ENCODE assay signal across 1 cellular context in genomic region chr16:88773812-88774291, GRCh38.
A peak's percentile ranks its signal among the peaks of the same experiment; 100 is the strongest.
TF ChIP-seq lines count a peak whose summit lies in the region.

No MANE protein-coding gene starts in this region.

TF ChIP-seq in K562, 482 proteins besides CTCF, POLR2A, EP300 and RAD21 (continued from another document and continues in another):
- TF ChIP-seq CEBPZ (IDR thresholded peaks at IDR 0.05; ENCODE audit: borderline replicate concordance, low read depth, low read length): no peak
- TF ChIP-seq TAL1 (IDR thresholded peaks at IDR 0.05): peak; percentile 95
- no peak for TF ChIP-seq SRSF1 (IDR thresholded peaks at IDR 0.05; ENCODE audit: low read depth, low read length)
- no peak for TF ChIP-seq CREB5 (CRISPR knock-in tag; IDR thresholded peaks at IDR 0.05)
- no peak for TF ChIP-seq IRF2 (CRISPR knock-in tag; IDR thresholded peaks at IDR 0.05)
- no peak for TF ChIP-seq JUNB (CRISPR knock-in tag; conservative IDR thresholded peaks at IDR 0.05)
- TF ChIP-seq NR1H2 (CRISPR knock-in tag; IDR thresholded peaks at IDR 0.05): no peak
- TF ChIP-seq SRF (CRISPR knock-in tag; IDR thresholded peaks at IDR 0.05): peak in 1 of 2 experiments; percentile 72; a peak in 1 of 4 replicates
- peak; percentile 94 for TF ChIP-seq LEF1 (IDR thresholded peaks at IDR 0.05)
- no peak for TF ChIP-seq THAP7 (CRISPR knock-in tag; IDR thresholded peaks at IDR 0.05)
- no peak for TF ChIP-seq ARID2 (IDR thresholded peaks at IDR 0.05)
- TF ChIP-seq ZNF778 (CRISPR knock-in tag; IDR thresholded peaks at IDR 0.05): no peak
- no peak for TF ChIP-seq ZNF766 (CRISPR knock-in tag; conservative IDR thresholded peaks at IDR 0.05)
- TF ChIP-seq TBP (optimal IDR thresholded peaks at IDR 0.05; ENCODE audit: low read depth, low read length): no peak
- no peak for TF ChIP-seq PTRF (tag; IDR thresholded peaks at IDR 0.05)
- no peak for TF ChIP-seq NFE2L1 (tag; IDR thresholded peaks at IDR 0.05; ENCODE audit: borderline replicate concordance, low read depth)
- TF ChIP-seq ZNF184 (CRISPR knock-in tag; IDR thresholded peaks at IDR 0.05): no peak
- TF ChIP-seq NCOA4 (IDR thresholded peaks at IDR 0.05; ENCODE audit: partially characterized antibody): no peak
- TF ChIP-seq BDP1 (IDR thresholded peaks at IDR 0.05; ENCODE audit: insufficient read depth, insufficient read length): no peak
- TF ChIP-seq ZNF609 (CRISPR knock-in tag; IDR thresholded peaks at IDR 0.05; ENCODE audit: borderline replicate concordance): peak; percentile 47; the same call in 1 of the 2 replicates
- peak; percentile 47; the same call in 1 of the 2 replicates for TF ChIP-seq HCFC1 (IDR thresholded peaks at IDR 0.05; ENCODE audit: low read depth, low read length)
- TF ChIP-seq ETS2 (tag; IDR thresholded peaks at IDR 0.05; ENCODE audit: borderline replicate concordance, poor library complexity, severe bottlenecking): no peak
- peak; percentile 95 for TF ChIP-seq MYNN (IDR thresholded peaks at IDR 0.05)
- no peak for TF ChIP-seq MYNN (CRISPR knock-in tag; IDR thresholded peaks at IDR 0.05)
- TF ChIP-seq ZNF197 (CRISPR knock-in tag; IDR thresholded peaks at IDR 0.05; ENCODE audit: low read depth): peak; percentile 43; the same call in 1 of the 2 replicates
- no peak for TF ChIP-seq CTCFL (IDR thresholded peaks at IDR 0.05; ENCODE audit: borderline replicate concordance, insufficient read depth, low read depth, low read length, poor library complexity, severe bottlenecking)
- no peak; the same call in none of the 2 replicates for TF ChIP-seq GABPB1 (CRISPR knock-in tag; IDR thresholded peaks at IDR 0.05)
- TF ChIP-seq ZNF431 (CRISPR knock-in tag; IDR thresholded peaks at IDR 0.05): no peak
- no peak; the same call in 1 of the 2 replicates for TF ChIP-seq RAD51 (IDR thresholded peaks at IDR 0.05; ENCODE audit: borderline replicate concordance, low read depth)
- no peak for TF ChIP-seq CBX5 (IDR thresholded peaks at IDR 0.05; ENCODE audit: borderline replicate concordance, low read depth)
- TF ChIP-seq IRF1 (CRISPR knock-in tag; IDR thresholded peaks at IDR 0.05; ENCODE audit: borderline replicate concordance): no peak
- TF ChIP-seq HOMEZ (CRISPR knock-in tag; IDR thresholded peaks at IDR 0.05): no peak; the same call in 1 of the 2 replicates
- no peak for TF ChIP-seq STAG1 (CRISPR knock-in tag; IDR thresholded peaks at IDR 0.05; ENCODE audit: borderline replicate concordance)
- peak in 1 of 2 experiments; percentile 87; a peak in 2 of 4 replicates for TF ChIP-seq SIN3A (IDR thresholded peaks at IDR 0.05; ENCODE audit: borderline replicate concordance in 2 of 2, control insufficient read depth in 1 of 2, low read depth in 2 of 2, low read length in 2 of 2)
- TF ChIP-seq HDAC1 (IDR thresholded peaks at IDR 0.05): peak in 1 of 2 experiments; percentile 93; a peak in 2 of 4 replicates
- no peak for TF ChIP-seq KDM2B (CRISPR knock-in tag; IDR thresholded peaks at IDR 0.05)
- peak; percentile 1 for TF ChIP-seq MEIS2 (IDR thresholded peaks at IDR 0.05; ENCODE audit: partially characterized antibody)
- TF ChIP-seq ZKSCAN3 (CRISPR knock-in tag; IDR thresholded peaks at IDR 0.05): no peak
- no peak for TF ChIP-seq ZBTB8A (IDR thresholded peaks at IDR 0.05; ENCODE audit: partially characterized antibody)
- TF ChIP-seq MIER1 (IDR thresholded peaks at IDR 0.05; ENCODE audit: low read depth): no peak
- TF ChIP-seq BHLHE40 (IDR thresholded peaks at IDR 0.05; ENCODE audit: low read length): peak; percentile 73
- TF ChIP-seq PYGO2 (tag; IDR thresholded peaks at IDR 0.05): 0 out of 2 replicates have a peak, but pooled peaks have one; percentile 26
- TF ChIP-seq ATF7 (IDR thresholded peaks at IDR 0.05): peak; percentile 88
- TF ChIP-seq SMARCC2 (IDR thresholded peaks at IDR 0.05; ENCODE audit: low read depth): peak; percentile 84
- TF ChIP-seq GTF2B (IDR thresholded peaks at IDR 0.05; ENCODE audit: extremely low read depth, insufficient read length): no peak
- no peak for TF ChIP-seq ZC3H4 (CRISPR knock-in tag; IDR thresholded peaks at IDR 0.05; ENCODE audit: borderline replicate concordance)
- TF ChIP-seq ZNF121 (CRISPR knock-in tag; conservative IDR thresholded peaks at IDR 0.05): no peak
- TF ChIP-seq CBX1 (IDR thresholded peaks at IDR 0.05; ENCODE audit: low read depth): peak; percentile 76; the same call in 1 of the 2 replicates
- TF ChIP-seq ATF1 (CRISPR knock-in tag; IDR thresholded peaks at IDR 0.05): no peak
- TF ChIP-seq ATF1 (tag; IDR thresholded peaks at IDR 0.05): peak; percentile 80
- TF ChIP-seq ZNF584 (CRISPR knock-in tag; IDR thresholded peaks at IDR 0.05; ENCODE audit: low read depth): no peak; the same call in 1 of the 2 replicates
- TF ChIP-seq EGR1 (conservative IDR thresholded peaks at IDR 0.05): peak; percentile 80
- no peak for TF ChIP-seq TFAM (CRISPR knock-in tag; conservative IDR thresholded peaks at IDR 0.05)
- TF ChIP-seq CBFB (CRISPR knock-in tag; IDR thresholded peaks at IDR 0.05): no peak
